Comparison of ENCODE assay signal across 1 cellular context in the genomic region with DNA sequence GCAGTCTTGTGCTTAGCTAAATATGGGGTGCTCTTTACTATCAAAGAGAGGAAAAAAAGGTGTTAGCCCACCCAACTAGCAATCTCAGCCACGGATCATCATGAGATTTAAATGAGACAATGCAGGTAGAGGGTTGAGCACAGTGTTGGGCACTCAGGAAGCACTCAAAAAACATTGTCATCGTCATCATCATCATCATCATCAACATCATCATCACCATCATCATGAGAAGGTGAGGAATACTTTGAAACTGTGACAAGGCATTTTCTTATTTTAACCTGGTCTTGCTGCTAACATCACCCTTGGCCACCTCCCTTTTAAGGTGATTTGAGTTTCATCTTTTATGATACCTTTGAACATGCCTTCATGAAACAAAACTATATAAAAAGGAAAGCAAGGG.
TF ChIP-seq lines count a peak whose summit lies in the region.

No MANE protein-coding gene starts in this region.

TF ChIP-seq in HepG2, 621 proteins besides CTCF, POLR2A, EP300 and RAD21:
- TF ChIP-seq CREB1 (IDR thresholded peaks at IDR 0.05), result peak; percentile 84
- no peak for TF ChIP-seq CREB1 (CRISPR knock-in tag; IDR thresholded peaks at IDR 0.05)
- TF ChIP-seq, protein P1, sequence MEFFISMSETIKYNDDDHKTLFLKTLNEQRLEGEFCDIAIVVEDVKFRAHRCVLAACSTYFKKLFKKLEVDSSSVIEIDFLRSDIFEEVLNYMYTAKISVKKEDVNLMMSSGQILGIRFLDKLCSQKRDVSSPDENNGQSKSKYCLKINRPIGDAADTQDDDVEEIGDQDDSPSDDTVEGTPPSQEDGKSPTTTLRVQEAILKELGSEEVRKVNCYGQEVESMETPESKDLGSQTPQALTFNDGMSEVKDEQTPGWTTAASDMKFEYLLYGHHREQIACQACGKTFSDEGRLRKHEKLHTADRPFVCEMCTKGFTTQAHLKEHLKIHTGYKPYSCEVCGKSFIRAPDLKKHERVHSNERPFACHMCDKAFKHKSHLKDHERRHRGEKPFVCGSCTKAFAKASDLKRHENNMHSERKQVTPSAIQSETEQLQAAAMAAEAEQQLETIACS (CRISPR knock-in tag; IDR thresholded peaks at IDR 0.05), result no peak
